10 cellular contexts compared by ENCODE assay signal in the genomic region with DNA sequence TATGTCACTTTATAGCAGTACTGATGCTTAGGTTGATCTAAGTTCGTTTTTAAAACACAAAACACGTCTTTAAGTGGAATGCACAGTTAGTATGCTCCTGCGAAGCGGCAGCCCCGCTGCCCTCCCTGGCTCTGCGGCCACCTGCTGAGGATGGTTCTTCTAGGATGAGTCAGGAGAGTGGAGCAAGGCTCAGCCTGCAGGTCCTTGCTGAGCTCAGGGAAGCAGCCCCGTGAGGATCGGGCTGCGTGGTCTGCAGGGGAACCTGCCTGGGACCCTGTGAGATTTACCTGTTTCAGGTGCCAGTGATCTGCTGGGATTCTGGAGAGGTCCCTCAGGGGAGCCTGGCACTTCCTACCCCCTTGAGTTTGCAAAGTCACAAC. TPM values are rescaled to one million over a fixed set of nuclear protein-coding genes. Genes with fewer than 3 reads are reported as not detected.
DNase-seq lines count a peak whose midpoint lies in the region; ATAC-seq and TF ChIP-seq lines count a peak whose summit lies in the region.
"Had no signal": no experiment of that assay in that cellular context is flagged by ENCODE, and none has a peak within 500 bp of the region (broad histone marks: within the 10 kb centered on the region; RNA-seq: fewer than 3 reads in every experiment).

No MANE protein-coding gene starts in this region.

- POLR2A ChIA-PET in activated CD8-positive, alpha-beta T cell treated with anti-CD3 and anti-CD28 coated beads for 36 hours (lab: Charles Lee) = interaction anchor here (1.0 to 2.6 kb wide), 2 partner anchors 9 to 12 kb away, joined by 3 to 10 read pairs; no protein-coding TSS in a partner anchor
- POLR2A ChIA-PET in activated CD8-positive, alpha-beta T cell treated with anti-CD3 and anti-CD28 coated beads, Interleukin-2, amount 10 ng/mL, durations not matched to agents 7 days and 5 days (lab: Charles Lee) = no interaction called here

- peaks cover 57% of the 10 kb centered on the region for H3K4me1 ChIP-seq in left ventricle myocardium inferior

- H3K27me3 ChIP-seq in left ventricle myocardium inferior (ENCODE audit: low read depth) = no peaks in the 10 kb centered on the region

- H3K9me3 ChIP-seq in left ventricle myocardium inferior (replicated peaks) = no peaks in the 10 kb centered on the region

- H3K27ac ChIP-seq in left ventricle myocardium inferior (replicated peaks) (peak overlapping the region; percentile 94), substantia nigra (ENCODE audit: low read depth, low read length, poor library complexity, severe bottlenecking) (peak overlapping the region; percentile 85)

- ATAC-seq in activated CD8-positive, alpha-beta T cell treated with anti-CD3 and anti-CD28 coated beads for 36 hours = peak; percentile 5
- no peak for ATAC-seq in activated CD8-positive, alpha-beta T cell treated with anti-CD3 and anti-CD28 coated beads, Interleukin-2, amount 10 ng/mL, durations not matched to agents 7 days and 5 days
- ATAC-seq in SK-N-SH treated with all-trans-retinoic acid at 6 μM for 48 hours (peak; percentile 21), HG03439 (IDR thresholded peaks at IDR 0.05; ENCODE audit: unreplicated experiment) (no peak), GM21786 (IDR thresholded peaks at IDR 0.05; ENCODE audit: unreplicated experiment) (no peak)

- DNase-seq in activated CD8-positive, alpha-beta T cell treated with anti-CD3 and anti-CD28 coated beads for 36 hours = no peak
- no peak for DNase-seq in activated CD8-positive, alpha-beta T cell treated with anti-CD3 and anti-CD28 coated beads, Interleukin-2, amount 10 ng/mL, durations not matched to agents 7 days and 5 days
- DNase-seq in left ventricle myocardium inferior (peak; percentile 8), substantia nigra (lab: John Stamatoyannopoulos, UW) (no peak), germinal center (ENCODE audit: low spot score) (no peak)
- DNase-seq: amniotic stem cell, NCI-H187 had no signal

- no peaks in the 10 kb centered on the region for H3K9me3 Mint-ChIP-seq in activated CD8-positive, alpha-beta T cell treated with anti-CD3 and anti-CD28 coated beads for 36 hours
- no peaks in the 10 kb centered on the region for H3K9me3 Mint-ChIP-seq in activated CD8-positive, alpha-beta T cell treated with anti-CD3 and anti-CD28 coated beads, Interleukin-2, amount 10 ng/mL, durations not matched to agents 7 days and 5 days (ENCODE audit: insufficient read depth)

- H3K36me3 ChIP-seq in left ventricle myocardium inferior = peaks cover 4% of the 10 kb centered on the region

- no peak overlapping the region for H3K4me3 Mint-ChIP-seq in activated CD8-positive, alpha-beta T cell treated with anti-CD3 and anti-CD28 coated beads for 36 hours
- no peak overlapping the region for H3K4me3 Mint-ChIP-seq in activated CD8-positive, alpha-beta T cell treated with anti-CD3 and anti-CD28 coated beads, Interleukin-2, amount 10 ng/mL, durations not matched to agents 7 days and 5 days

- CTCF ChIA-PET in activated CD8-positive, alpha-beta T cell treated with anti-CD3 and anti-CD28 coated beads for 36 hours (lab: Charles Lee) = interaction anchor here (0.8 to 6.1 kb wide), 2 partner anchors 8 to 13 kb away, joined by 3 to 33 read pairs; no protein-coding TSS in a partner anchor
- CTCF ChIA-PET in activated CD8-positive, alpha-beta T cell treated with anti-CD3 and anti-CD28 coated beads, Interleukin-2, amount 10 ng/mL, durations not matched to agents 7 days and 5 days (lab: Charles Lee) = interaction anchor here (1.5 kb wide), 1 partner anchor 12 kb away, joined by 8 read pairs; no protein-coding TSS in a partner anchor

- TF ChIP-seq CTCF in activated CD8-positive, alpha-beta T cell treated with anti-CD3 and anti-CD28 coated beads for 36 hours (IDR thresholded peaks at IDR 0.05) = no peak
- TF ChIP-seq CTCF in left ventricle myocardium inferior (IDR thresholded peaks at IDR 0.05; ENCODE audit: borderline replicate concordance) = no peak

- H3K4me1 Mint-ChIP-seq in activated CD8-positive, alpha-beta T cell treated with anti-CD3 and anti-CD28 coated beads for 36 hours (ENCODE audit: low read depth) = peaks cover 24% of the 10 kb centered on the region
- H3K4me1 Mint-ChIP-seq in activated CD8-positive, alpha-beta T cell treated with anti-CD3 and anti-CD28 coated beads, Interleukin-2, amount 10 ng/mL, durations not matched to agents 7 days and 5 days (ENCODE audit: low read depth) = peaks cover 30% of the 10 kb centered on the region

- no peak overlapping the region for H3K27ac Mint-ChIP-seq in activated CD8-positive, alpha-beta T cell treated with anti-CD3 and anti-CD28 coated beads for 36 hours
- no peak overlapping the region for H3K27ac Mint-ChIP-seq in activated CD8-positive, alpha-beta T cell treated with anti-CD3 and anti-CD28 coated beads, Interleukin-2, amount 10 ng/mL, durations not matched to agents 7 days and 5 days

- H3K27me3 Mint-ChIP-seq in activated CD8-positive, alpha-beta T cell treated with anti-CD3 and anti-CD28 coated beads for 36 hours = no peaks in the 10 kb centered on the region
- H3K27me3 Mint-ChIP-seq in activated CD8-positive, alpha-beta T cell treated with anti-CD3 and anti-CD28 coated beads, Interleukin-2, amount 10 ng/mL, durations not matched to agents 7 days and 5 days (ENCODE audit: low read depth) = no peaks in the 10 kb centered on the region

- intact Hi-C loops in activated CD8-positive, alpha-beta T cell treated with anti-CD3 and anti-CD28 coated beads for 36 hours (cut with micrococcal nuclease) = no loop called here
- intact Hi-C loops in left ventricle myocardium inferior (cut with micrococcal nuclease) = no loop called here

- peaks cover 15% of the 10 kb centered on the region for H3K36me3 Mint-ChIP-seq in activated CD8-positive, alpha-beta T cell treated with anti-CD3 and anti-CD28 coated beads for 36 hours (ENCODE audit: low read depth)
- H3K36me3 Mint-ChIP-seq in activated CD8-positive, alpha-beta T cell treated with anti-CD3 and anti-CD28 coated beads, Interleukin-2, amount 10 ng/mL, durations not matched to agents 7 days and 5 days (ENCODE audit: low read depth) = peaks cover 38% of the 10 kb centered on the region

- H3K4me3 ChIP-seq in left ventricle myocardium inferior = no peak overlapping the region

TF ChIP-seq in SK-N-SH treated with all-trans-retinoic acid at 6 μM for 48 hours, 23 proteins besides CTCF, POLR2A, EP300 and RAD21 (continues in another document):
- TF ChIP-seq BACH2 (CRISPR knock-in tag; IDR thresholded peaks at IDR 0.05; ENCODE audit: borderline replicate concordance) = no peak
- no peak for TF ChIP-seq TOX (CRISPR knock-in tag; IDR thresholded peaks at IDR 0.05; ENCODE audit: borderline replicate concordance)
- TF ChIP-seq OSR1 (CRISPR knock-in tag; IDR thresholded peaks at IDR 0.05) = no peak
- no peak for TF ChIP-seq ISL1 (CRISPR knock-in tag; IDR thresholded peaks at IDR 0.05)
- TF ChIP-seq, protein P1, sequence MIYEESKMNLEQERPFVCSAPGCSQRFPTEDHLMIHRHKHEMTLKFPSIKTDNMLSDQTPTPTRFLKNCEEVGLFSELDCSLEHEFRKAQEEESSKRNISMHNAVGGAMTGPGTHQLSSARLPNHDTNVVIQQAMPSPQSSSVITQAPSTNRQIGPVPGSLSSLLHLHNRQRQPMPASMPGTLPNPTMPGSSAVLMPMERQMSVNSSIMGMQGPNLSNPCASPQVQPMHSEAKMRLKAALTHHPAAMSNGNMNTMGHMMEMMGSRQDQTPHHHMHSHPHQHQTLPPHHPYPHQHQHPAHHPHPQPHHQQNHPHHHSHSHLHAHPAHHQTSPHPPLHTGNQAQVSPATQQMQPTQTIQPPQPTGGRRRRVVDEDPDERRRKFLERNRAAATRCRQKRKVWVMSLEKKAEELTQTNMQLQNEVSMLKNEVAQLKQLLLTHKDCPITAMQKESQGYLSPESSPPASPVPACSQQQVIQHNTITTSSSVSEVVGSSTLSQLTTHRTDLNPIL (CRISPR knock-in tag; IDR thresholded peaks at IDR 0.05; ENCODE audit: low read depth) = no peak
- no peak for TF ChIP-seq RARB (CRISPR knock-in tag; IDR thresholded peaks at IDR 0.05)
- TF ChIP-seq GLIS3 (CRISPR knock-in tag; IDR thresholded peaks at IDR 0.05) = no peak
- TF ChIP-seq ZFP3 (CRISPR knock-in tag; IDR thresholded peaks at IDR 0.05) = no peak
- TF ChIP-seq ZNF565 (CRISPR knock-in tag; conservative IDR thresholded peaks at IDR 0.05; ENCODE audit: low read depth) = no peak
- TF ChIP-seq, protein P2, sequence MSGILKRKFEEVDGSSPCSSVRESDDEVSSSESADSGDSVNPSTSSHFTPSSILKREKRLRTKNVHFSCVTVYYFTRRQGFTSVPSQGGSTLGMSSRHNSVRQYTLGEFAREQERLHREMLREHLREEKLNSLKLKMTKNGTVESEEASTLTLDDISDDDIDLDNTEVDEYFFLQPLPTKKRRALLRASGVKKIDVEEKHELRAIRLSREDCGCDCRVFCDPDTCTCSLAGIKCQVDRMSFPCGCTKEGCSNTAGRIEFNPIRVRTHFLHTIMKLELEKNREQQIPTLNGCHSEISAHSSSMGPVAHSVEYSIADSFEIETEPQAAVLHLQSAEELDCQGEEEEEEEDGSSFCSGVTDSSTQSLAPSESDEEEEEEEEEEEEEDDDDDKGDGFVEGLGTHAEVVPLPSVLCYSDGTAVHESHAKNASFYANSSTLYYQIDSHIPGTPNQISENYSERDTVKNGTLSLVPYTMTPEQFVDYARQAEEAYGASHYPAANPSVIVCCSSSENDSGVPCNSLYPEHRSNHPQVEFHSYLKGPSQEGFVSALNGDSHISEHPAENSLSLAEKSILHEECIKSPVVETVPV (CRISPR knock-in tag; IDR thresholded peaks at IDR 0.05) = no peak
- TF ChIP-seq SNAI2 (CRISPR knock-in tag; IDR thresholded peaks at IDR 0.05) = no peak
- TF ChIP-seq ZFP30 (CRISPR knock-in tag; IDR thresholded peaks at IDR 0.05) = no peak
- TF ChIP-seq PPARA (CRISPR knock-in tag; IDR thresholded peaks at IDR 0.05; ENCODE audit: borderline replicate concordance) = no peak

RNA-seq across cellular contexts. Expression of a gene that starts 57.5 kb away (rescaled TPM):
- 10 to 100 TPM; 27.7 to 28.5 TPM for total RNA-seq in activated CD8-positive, alpha-beta T cell treated with anti-CD3 and anti-CD28 coated beads for 36 hours
- 10 to 100 TPM; 38.2 to 38.5 TPM for total RNA-seq in activated CD8-positive, alpha-beta T cell treated with anti-CD3 and anti-CD28 coated beads, Interleukin-2, amount 10 ng/mL, durations not matched to agents 7 days and 5 days
- 12.3 TPM for total RNA-seq in left ventricle myocardium inferior

Comparison
In these comparisons a context has a peak if more than half of its experiments do, and no peak if none do; other contexts are left out.
1. ATAC-seq: peak in activated CD8-positive, alpha-beta T cell treated with anti-CD3 and anti-CD28 coated beads for 36 hours (single experiment) and SK-N-SH treated with all-trans-retinoic acid at 6 μM for 48 hours (single experiment); none in activated CD8-positive, alpha-beta T cell treated with anti-CD3 and anti-CD28 coated beads, Interleukin-2, amount 10 ng/mL, durations not matched to agents 7 days and 5 days (single experiment), HG03439 (single experiment) and GM21786 (single experiment).